In genomic region chr2:85539361-85540130, GRCh38 we compare ENCODE assay signal across 8 cellular contexts. TPM values are rescaled to one million over a fixed set of nuclear protein-coding genes. Genes with fewer than 3 reads are reported as not detected.
DNase-seq lines count a peak whose midpoint lies in the region; ATAC-seq and TF ChIP-seq lines count a peak whose summit lies in the region.

No MANE protein-coding gene starts in this region.

- intact Hi-C loops in heart right ventricle (cut with DNase I): loop anchor here in 8 of 10 donors (1.0 to 5.0 kb wide), 8 partner anchors 37 to 182 kb away; no protein-coding TSS in a partner anchor
- intact Hi-C loops in posterior vena cava (cut with DNase I): no loop called here
- intact Hi-C loops in upper lobe of right lung (cut with DNase I): no loop called here

- peak; percentile 28 for ATAC-seq in GM19372 (IDR thresholded peaks at IDR 0.05; ENCODE audit: low read depth, unreplicated experiment)
- peak; percentile 21 for ATAC-seq in HG03469 (IDR thresholded peaks at IDR 0.05; ENCODE audit: unreplicated experiment)
- ATAC-seq in SK-N-SH treated with all-trans-retinoic acid at 6 μM for 48 hours: peak; percentile 29
- ATAC-seq in heart right ventricle: peak; percentile 53 to 79 (median 62)
- ATAC-seq in upper lobe of right lung: peak; percentile 73

- H3K9me3 ChIP-seq in heart right ventricle (no peaks in the 10 kb centered on the region), upper lobe of right lung (no peaks in the 10 kb centered on the region)

- H3K27me3 ChIP-seq in heart right ventricle (no peaks in the 10 kb centered on the region), upper lobe of right lung (no peaks in the 10 kb centered on the region)

- peak overlapping the region; percentile 59 to 97 (median 94) for H3K4me3 ChIP-seq in heart right ventricle
- peak overlapping the region; percentile 97 for H3K4me3 ChIP-seq in upper lobe of right lung

- H3K36me3 ChIP-seq in heart right ventricle (peaks cover 3 to 42% (median 26%) of the 10 kb centered on the region in 9 donors), upper lobe of right lung (peaks cover 39% of the 10 kb centered on the region)

- H3K27ac ChIP-seq in heart right ventricle: peak overlapping the region; percentile 97 to 100 (median 100)
- peak overlapping the region; percentile 99 for H3K27ac ChIP-seq in upper lobe of right lung

- TF ChIP-seq CTCF in heart right ventricle (IDR thresholded peaks at IDR 0.05) (no peak), upper lobe of right lung (IDR thresholded peaks at IDR 0.05) (no peak)

- DNase-seq in CD1c-positive myeloid dendritic cell (ENCODE audit: extremely low spot score) (peak; percentile 82), heart right ventricle (peak; percentile 68 to 81), posterior vena cava (ENCODE audit: low spot score) (peak; percentile 94), upper lobe of right lung (peak; percentile 89)
- DNase-seq in activated naive CD8-positive, alpha-beta T cell treated with anti-CD3 and anti-CD28 coated beads, Interleukin-2, amount 50 U/mL, for 16 hours (ENCODE audit: low read depth, low spot score): peak; percentile 70

- H3K4me1 ChIP-seq in heart right ventricle (peaks cover 16 to 65% (median 51%) of the 10 kb centered on the region in 9 donors), upper lobe of right lung (peaks cover 44% of the 10 kb centered on the region)

- WGBS in heart right ventricle, 2 donors: 1% methylated on average over 54 to 59 of the region's 67 CpGs

TF ChIP-seq in SK-N-SH treated with all-trans-retinoic acid at 6 μM for 48 hours, 23 proteins besides CTCF, POLR2A, EP300 and RAD21 (continues in another document):
- TF ChIP-seq PATZ1 (CRISPR knock-in tag; IDR thresholded peaks at IDR 0.05; ENCODE audit: borderline replicate concordance) (peak; percentile 31; the same call in 1 of the 2 replicates), ZNF565 (CRISPR knock-in tag; conservative IDR thresholded peaks at IDR 0.05; ENCODE audit: low read depth) (no peak), POU6F1 (CRISPR knock-in tag; IDR thresholded peaks at IDR 0.05; ENCODE audit: borderline replicate concordance, low read depth) (no peak), TCF4 (CRISPR knock-in tag; IDR thresholded peaks at IDR 0.05; ENCODE audit: borderline replicate concordance) (peak; percentile 41; the same call in 1 of the 2 replicates), ZNF70 (CRISPR knock-in tag; IDR thresholded peaks at IDR 0.05) (no peak), ISL1 (CRISPR knock-in tag; IDR thresholded peaks at IDR 0.05) (no peak), PPARA (CRISPR knock-in tag; IDR thresholded peaks at IDR 0.05; ENCODE audit: borderline replicate concordance) (no peak), OSR1 (CRISPR knock-in tag; IDR thresholded peaks at IDR 0.05) (no peak), ZC3H10 (CRISPR knock-in tag; IDR thresholded peaks at IDR 0.05) (0 out of 2 replicates have a peak, but pooled peaks have one; percentile 28), TSHZ2 (CRISPR knock-in tag; IDR thresholded peaks at IDR 0.05) (0 out of 2 replicates have a peak, but pooled peaks have one; percentile 21), CSDC2 (CRISPR knock-in tag; IDR thresholded peaks at IDR 0.05) (no peak), CSRNP3 (CRISPR knock-in tag; IDR thresholded peaks at IDR 0.05) (no peak), RARB (CRISPR knock-in tag; IDR thresholded peaks at IDR 0.05) (no peak), SNAI2 (CRISPR knock-in tag; IDR thresholded peaks at IDR 0.05) (no peak)

RNA-seq across cellular contexts. Expression of gene MAT2A, which starts 0.6 kb away (rescaled TPM):
- 100 to 1,000 TPM in 8 of 10 donors, 10 to 100 TPM in 2; 94.5 to 460 (median 129) TPM for total RNA-seq in heart right ventricle
- 10 to 100 TPM; 81.7 to 93.4 TPM for polyA plus RNA-seq in heart right ventricle
- total RNA-seq in posterior vena cava: 100 to 1,000 TPM; 233 to 277 TPM
- 212 TPM for total RNA-seq in upper lobe of right lung

RNA-seq across cellular contexts. Expression of gene GGCX, which starts 21.7 kb away (rescaled TPM):
- total RNA-seq in heart right ventricle (10 to 100 TPM; 18.2 to 31.1 (median 21.6) TPM), posterior vena cava (10 to 100 TPM; 26.3 to 31.2 TPM), upper lobe of right lung (73.2 TPM)
- polyA plus RNA-seq in heart right ventricle: 10 to 100 TPM; 14.0 to 24.5 TPM

RNA-seq across cellular contexts. Expression of gene VAMP8, which starts 37.8 kb away (rescaled TPM):
- total RNA-seq in heart right ventricle (10 to 100 TPM in 5 of 10 donors, 1 to 10 TPM in 5; 4.9 to 56.8 (median 9.2) TPM), posterior vena cava (10 to 100 TPM; 29.7 to 54.9 TPM), upper lobe of right lung (235 TPM)
- 10 to 100 TPM; 16.4 to 26.6 TPM for polyA plus RNA-seq in heart right ventricle

RNA-seq across cellular contexts. Expression of gene VAMP5, which starts 44.7 kb away (rescaled TPM):
- total RNA-seq in heart right ventricle: 100 to 1,000 TPM in 1 of 10 donors, 10 to 100 TPM in 9; 25.8 to 146 (median 35.5) TPM
- polyA plus RNA-seq in heart right ventricle: 100 to 1,000 TPM in 1 of 2 donors, 10 to 100 TPM in 1; 79.6 to 131 TPM
- 10 to 100 TPM; 79.9 to 96.2 TPM for total RNA-seq in posterior vena cava
- total RNA-seq in upper lobe of right lung: 84.8 TPM

RNA-seq across cellular contexts. Expression of gene RNF181, which starts 56.0 kb away (rescaled TPM):
- total RNA-seq in heart right ventricle (100 to 1,000 TPM in 1 of 10 donors, 10 to 100 TPM in 9; 74.7 to 117 (median 82.2) TPM), posterior vena cava (10 to 100 TPM; 88.3 to 99.2 TPM), upper lobe of right lung (85.9 TPM)
- 100 to 1,000 TPM; 140 to 282 TPM for polyA plus RNA-seq in heart right ventricle

Comparison
In these comparisons a context has a peak if more than half of its experiments do, and no peak if none do; other contexts are left out.
1. Peak in every context shown above with its lines: DNase-seq, ATAC-seq, H3K4me3 ChIP-seq and H3K27ac ChIP-seq.
2. ATAC-seq: peak in every context shown above with its lines; median percentile 73 in upper lobe of right lung; 62 in heart right ventricle; 29 in SK-N-SH treated with all-trans-retinoic acid at 6 μM for 48 hours; 28 in GM19372; 21 in HG03469.
3. intact Hi-C loops: an anchor here in heart right ventricle (1.0 to 5.0 kb wide); none called in posterior vena cava and upper lobe of right lung.